ENCODE assay signal across 1 cellular context in the genomic region with DNA sequence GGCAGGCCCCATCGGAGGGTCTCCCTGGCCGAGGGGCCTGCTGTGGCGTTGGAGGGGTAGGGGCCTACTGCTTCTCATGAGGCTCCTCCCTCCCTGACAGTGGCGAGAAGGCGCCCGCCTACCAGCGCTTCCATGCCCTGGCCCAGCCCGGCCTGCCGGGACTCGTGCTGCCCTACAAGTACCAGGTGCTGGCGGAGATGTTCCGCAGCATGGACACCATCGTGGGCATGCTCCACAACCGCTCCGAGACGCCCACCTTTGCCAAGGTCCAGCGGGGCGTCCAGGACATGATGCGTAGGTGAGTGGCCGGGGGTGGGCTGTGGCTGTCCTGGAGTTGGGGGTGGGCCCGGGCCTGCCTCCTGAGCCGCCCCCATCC.
TF ChIP-seq lines count a peak whose summit lies in the region.

No MANE protein-coding gene starts in this region.

TF ChIP-seq in SK-N-SH, 30 proteins besides CTCF, POLR2A, EP300 and RAD21:
- TF ChIP-seq CHD2 (IDR thresholded peaks at IDR 0.05; ENCODE audit: low read length, partially characterized antibody), result no peak
- no peak for TF ChIP-seq SIN3A (IDR thresholded peaks at IDR 0.05; ENCODE audit: borderline replicate concordance, low read depth, low read length)
